Comparison of ENCODE assay signal across 1 cellular context in the genomic region with DNA sequence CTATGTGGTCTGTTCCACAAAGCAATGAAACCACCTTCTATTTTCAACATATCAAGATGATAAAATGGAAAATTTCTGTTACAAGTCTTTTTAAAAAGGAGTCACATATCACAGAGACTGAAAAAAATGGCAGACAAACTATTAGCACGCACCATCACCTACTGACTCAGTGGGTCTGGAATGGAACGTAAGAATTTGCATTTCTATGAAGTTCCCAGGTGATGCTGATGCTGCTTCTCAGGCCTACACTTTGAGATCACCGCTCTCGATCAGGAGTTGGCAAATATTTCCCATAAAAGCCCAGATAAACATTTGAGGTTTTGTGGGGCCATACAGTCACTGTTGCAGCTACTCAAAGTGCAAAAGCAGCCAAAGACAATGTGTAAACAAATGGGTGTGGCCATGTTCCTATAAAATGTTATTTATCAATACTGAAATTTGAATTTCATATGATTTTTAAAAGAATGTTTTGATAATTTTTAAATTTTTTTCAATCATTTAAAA.
TF ChIP-seq lines count a peak whose summit lies in the region.

No MANE protein-coding gene starts in this region.

TF ChIP-seq in IMR-90, 13 proteins besides CTCF, POLR2A, EP300 and RAD21:
- no peak for TF ChIP-seq MXI1 (IDR thresholded peaks at IDR 0.05; ENCODE audit: borderline replicate concordance, low read depth, low read length)
- no peak for TF ChIP-seq BHLHE40 (IDR thresholded peaks at IDR 0.05; ENCODE audit: low read depth, low read length)
- TF ChIP-seq MAZ (IDR thresholded peaks at IDR 0.05; ENCODE audit: borderline replicate concordance, low read depth, low read length): no peak
- TF ChIP-seq, protein P1, sequence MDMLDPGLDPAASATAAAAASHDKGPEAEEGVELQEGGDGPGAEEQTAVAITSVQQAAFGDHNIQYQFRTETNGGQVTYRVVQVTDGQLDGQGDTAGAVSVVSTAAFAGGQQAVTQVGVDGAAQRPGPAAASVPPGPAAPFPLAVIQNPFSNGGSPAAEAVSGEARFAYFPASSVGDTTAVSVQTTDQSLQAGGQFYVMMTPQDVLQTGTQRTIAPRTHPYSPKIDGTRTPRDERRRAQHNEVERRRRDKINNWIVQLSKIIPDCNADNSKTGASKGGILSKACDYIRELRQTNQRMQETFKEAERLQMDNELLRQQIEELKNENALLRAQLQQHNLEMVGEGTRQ (IDR thresholded peaks at IDR 0.05; ENCODE audit: low read depth, low read length): no peak
- TF ChIP-seq FOS (IDR thresholded peaks at IDR 0.05; ENCODE audit: low read depth, low read length): no peak
- TF ChIP-seq, protein P2, sequence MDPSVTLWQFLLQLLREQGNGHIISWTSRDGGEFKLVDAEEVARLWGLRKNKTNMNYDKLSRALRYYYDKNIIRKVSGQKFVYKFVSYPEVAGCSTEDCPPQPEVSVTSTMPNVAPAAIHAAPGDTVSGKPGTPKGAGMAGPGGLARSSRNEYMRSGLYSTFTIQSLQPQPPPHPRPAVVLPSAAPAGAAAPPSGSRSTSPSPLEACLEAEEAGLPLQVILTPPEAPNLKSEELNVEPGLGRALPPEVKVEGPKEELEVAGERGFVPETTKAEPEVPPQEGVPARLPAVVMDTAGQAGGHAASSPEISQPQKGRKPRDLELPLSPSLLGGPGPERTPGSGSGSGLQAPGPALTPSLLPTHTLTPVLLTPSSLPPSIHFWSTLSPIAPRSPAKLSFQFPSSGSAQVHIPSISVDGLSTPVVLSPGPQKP (IDR thresholded peaks at IDR 0.05; ENCODE audit: borderline replicate concordance, low read depth, low read length): no peak
- no peak for TF ChIP-seq RFX5 (IDR thresholded peaks at IDR 0.05; ENCODE audit: low read depth, low read length)
- no peak for TF ChIP-seq CEBPB (IDR thresholded peaks at IDR 0.05; ENCODE audit: low read depth, low read length)
- TF ChIP-seq RCOR1 (IDR thresholded peaks at IDR 0.05; ENCODE audit: insufficient replicate concordance, low read length): no peak
- no peak for TF ChIP-seq MAFK (IDR thresholded peaks at IDR 0.05; ENCODE audit: low read depth, low read length)
- no peak for TF ChIP-seq NFE2L2 (IDR thresholded peaks at IDR 0.05; ENCODE audit: low read depth, low read length)
- no peak for TF ChIP-seq CHD1 (IDR thresholded peaks at IDR 0.05; ENCODE audit: low read depth, low read length)
- no peak for TF ChIP-seq SMC3 (IDR thresholded peaks at IDR 0.05; ENCODE audit: low read depth, low read length)
